In genomic region chr15:90126457-90127435, GRCh38 we compare ENCODE assay signal across 12 cellular contexts. TPM values are rescaled to one million over a fixed set of nuclear protein-coding genes. Genes with fewer than 3 reads are reported as not detected.
DNase-seq lines count a peak whose midpoint lies in the region; ATAC-seq and TF ChIP-seq lines count a peak whose summit lies in the region.
"Had no signal": no experiment of that assay in that cellular context is flagged by ENCODE, and none has a peak within 500 bp of the region (broad histone marks: within the 10 kb centered on the region; RNA-seq: fewer than 3 reads in every experiment).

No MANE protein-coding gene starts in this region.

- WGBS in upper lobe of left lung, 2 donors, result 24% methylated on average over 10 of the region's 10 CpGs

- no peak for TF ChIP-seq EP300 in upper lobe of left lung (IDR thresholded peaks at IDR 0.05)

- TF ChIP-seq CTCF in endothelial cell (IDR thresholded peaks at IDR 0.05; ENCODE audit: unreplicated experiment) (no peak), lower lobe of right lung (IDR thresholded peaks at IDR 0.05) (no peak), upper lobe of left lung (IDR thresholded peaks at IDR 0.05) (no peak)

- H3K36me3 Mint-ChIP-seq in endothelial cell (ENCODE audit: low read depth, unreplicated experiment), result no peaks in the 10 kb centered on the region

- H3K36me3 ChIP-seq in lower lobe of right lung (no peaks in the 10 kb centered on the region), upper lobe of left lung (no peaks in the 10 kb centered on the region)

- H3K4me1 Mint-ChIP-seq in endothelial cell (ENCODE audit: unreplicated experiment), result peaks cover 5% of the 10 kb centered on the region

- no peak overlapping the region for H3K27ac Mint-ChIP-seq in endothelial cell (ENCODE audit: unreplicated experiment)

- H3K27me3 Mint-ChIP-seq in endothelial cell (ENCODE audit: unreplicated experiment), result peaks cover 8% of the 10 kb centered on the region

- H3K4me1 ChIP-seq in lower lobe of right lung (peaks cover 6% of the 10 kb centered on the region), upper lobe of left lung (peaks cover 0 to 6% (median 1%) of the 10 kb centered on the region in 4 donors)

- ATAC-seq in lower lobe of right lung (peak; percentile 66 to 68), upper lobe of left lung (ENCODE audit: low FRiP score in 2 of 2) (peak; percentile 24 to 59), HG03469 (IDR thresholded peaks at IDR 0.05; ENCODE audit: unreplicated experiment) (no peak)

- TF ChIP-seq POLR2A in upper lobe of left lung (IDR thresholded peaks at IDR 0.05), result no peak

- H3K4me3 ChIP-seq in lower lobe of right lung (no peak overlapping the region), upper lobe of left lung (no peak overlapping the region)

- no peak overlapping the region for H3K27ac ChIP-seq in lower lobe of right lung
- H3K27ac ChIP-seq in upper lobe of left lung, result no peak overlapping the region

- DNase-seq in NCI-H510A treated with DMSO at 0.1 percent for 48 hours (lab: John Stamatoyannopoulos, UW), result peak; percentile 6
- no peak for DNase-seq in NCI-H510A (lab: John Stamatoyannopoulos, UW)
- DNase-seq in endothelial cell (ENCODE audit: low spot score), result peak; percentile 46
- no peak for DNase-seq in lower lobe of right lung
- DNase-seq in upper lobe of left lung, result peak in 1 of 2 donors; percentile 55
- no peak for DNase-seq in midbrain (lab: John Stamatoyannopoulos, UW)
- no peak for DNase-seq in AG08395 (ENCODE audit: low spot score)
- DNase-seq: activated CD4-positive, CD25-positive, alpha-beta regulatory T cell treated with anti-CD3 and anti-CD28 coated beads, Interleukin-2, amount 50 U/mL, for 72 hours; hypothalamus; NCI-H1105; small intestine had no signal

- intact Hi-C loops in lower lobe of right lung (cut with DNase I), result no loop called here

- H3K9me3 ChIP-seq in lower lobe of right lung, result no peaks in the 10 kb centered on the region
- no peaks in the 10 kb centered on the region for H3K9me3 ChIP-seq in upper lobe of left lung

- no peaks in the 10 kb centered on the region for H3K9me3 Mint-ChIP-seq in endothelial cell (ENCODE audit: unreplicated experiment)

- H3K27me3 ChIP-seq in lower lobe of right lung (ENCODE audit: low read depth), result peaks cover 3% of the 10 kb centered on the region
- no peaks in the 10 kb centered on the region for H3K27me3 ChIP-seq in upper lobe of left lung

- H3K4me3 Mint-ChIP-seq in endothelial cell (ENCODE audit: unreplicated experiment), result no peak overlapping the region

RNA-seq across cellular contexts. Expression of gene IDH2, which starts 24.5 kb away (rescaled TPM):
- 133 TPM for total RNA-seq in endothelial cell (ENCODE audit: unreplicated experiment)
- total RNA-seq in lower lobe of right lung, result 46.7 TPM
- total RNA-seq in upper lobe of left lung, result 10 to 100 TPM; 41.5 to 72.1 (median 48.7) TPM

Comparison
In these comparisons a context has a peak if more than half of its experiments do, and no peak if none do; other contexts are left out.
1. DNase-seq: peak in NCI-H510A treated with DMSO at 0.1 percent for 48 hours (single experiment) and endothelial cell (single experiment); none in NCI-H510A (single experiment), lower lobe of right lung (single experiment), midbrain (single experiment) and AG08395 (single experiment).